8 cellular contexts compared by ENCODE assay signal in genomic region chr5:112921031-112921832, GRCh38.
DNase-seq lines count a peak whose midpoint lies in the region; ATAC-seq lines count a peak whose summit lies in the region.

No MANE protein-coding gene starts in this region.

- ATAC-seq in GM18907 (IDR thresholded peaks at IDR 0.05; ENCODE audit: unreplicated experiment) (peak; percentile 41), HG03139 (IDR thresholded peaks at IDR 0.05; ENCODE audit: unreplicated experiment) (peak; percentile 28), memory B cell (ENCODE audit: low read depth) (peak; percentile 30)
- peak; percentile 26 for ATAC-seq in effector memory CD8-positive, alpha-beta T cell (replicated peaks)

- no peaks in the 10 kb centered on the region for H3K9me3 Mint-ChIP-seq in effector memory CD8-positive, alpha-beta T cell
- H3K9me3 Mint-ChIP-seq in memory B cell = no peaks in the 10 kb centered on the region

- DNase-seq in AG20443 (ENCODE audit: low spot score) (peak; percentile 80), NCI-H524 treated with DMSO at 0.1 percent for 48 hours (lab: John Stamatoyannopoulos, UW) (peak; percentile 21), memory B cell (ENCODE audit: low spot score in 2 of 2) (peak; percentile 30 to 55)
- peak; percentile 17 to 43 (median 32) for DNase-seq in activated CD8-positive, alpha-beta memory T cell treated with anti-CD3 and anti-CD28 coated beads for 48 hours (ENCODE audit: low read depth in 2 of 3, low spot score in 2 of 3)
- DNase-seq in effector memory CD8-positive, alpha-beta T cell = peak; percentile 27 to 51 (median 43)
- DNase-seq in stimulated activated CD8-positive, alpha-beta memory T cell treated with anti-CD3 and anti-CD28 coated beads, Interleukin-12 subunit alpha, Interleukin-12 subunit beta, amount 100 ng/mL, for 4 hours (ENCODE audit: low read depth) = peak; percentile 40

- H3K36me3 Mint-ChIP-seq in effector memory CD8-positive, alpha-beta T cell (ENCODE audit: insufficient read depth) = peaks cover 39% of the 10 kb centered on the region
- peaks cover 16% of the 10 kb centered on the region for H3K36me3 Mint-ChIP-seq in memory B cell

- peaks cover 54 to 65% of the 10 kb centered on the region in 2 donors for H3K4me1 Mint-ChIP-seq in effector memory CD8-positive, alpha-beta T cell (ENCODE audit: low read depth in 2 of 2)
- H3K4me1 Mint-ChIP-seq in memory B cell = peaks cover 45% of the 10 kb centered on the region

- peak overlapping the region; percentile 82 to 96 for H3K27ac Mint-ChIP-seq in effector memory CD8-positive, alpha-beta T cell
- H3K27ac Mint-ChIP-seq in memory B cell = peak overlapping the region; percentile 82

- H3K4me3 Mint-ChIP-seq in effector memory CD8-positive, alpha-beta T cell = peak overlapping the region; percentile 98 to 99
- peak overlapping the region; percentile 90 for H3K4me3 Mint-ChIP-seq in memory B cell

- H3K27me3 Mint-ChIP-seq in effector memory CD8-positive, alpha-beta T cell = no peaks in the 10 kb centered on the region
- no peaks in the 10 kb centered on the region for H3K27me3 Mint-ChIP-seq in memory B cell

Comparison
In these comparisons a context has a peak if more than half of its experiments do, and no peak if none do; other contexts are left out.
1. Peak in every context shown above with its lines: DNase-seq and ATAC-seq.
2. DNase-seq: peak in every context shown above with its lines; median percentile 80 in AG20443; 43 in effector memory CD8-positive, alpha-beta T cell; 42 in memory B cell; 40 in stimulated activated CD8-positive, alpha-beta memory T cell treated with anti-CD3 and anti-CD28 coated beads, Interleukin-12 subunit alpha, Interleukin-12 subunit beta, amount 100 ng/mL, for 4 hours; 32 in activated CD8-positive, alpha-beta memory T cell treated with anti-CD3 and anti-CD28 coated beads for 48 hours; 21 in NCI-H524 treated with DMSO at 0.1 percent for 48 hours.